In the genomic region with DNA sequence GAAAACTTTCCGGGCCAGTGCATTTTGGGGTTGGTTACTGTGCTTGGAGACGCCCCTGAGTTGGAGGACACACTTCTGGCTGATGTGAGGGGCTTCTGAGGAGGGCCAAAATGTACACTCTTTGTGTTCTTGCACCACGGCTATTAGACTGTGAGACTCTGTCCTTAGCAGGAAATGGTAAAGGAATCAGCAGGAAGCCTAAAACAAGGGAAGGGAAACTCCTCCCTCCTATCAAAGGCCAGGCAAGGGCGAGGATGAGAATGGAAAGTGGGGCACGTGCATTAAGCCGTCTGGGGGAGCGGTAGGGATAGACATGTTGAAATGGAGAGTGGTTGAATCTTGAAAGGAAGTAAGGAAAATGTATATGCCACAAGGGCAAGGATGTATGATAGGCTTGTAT, we compare ENCODE assay signal across 8 cellular contexts. TPM values are rescaled to one million over a fixed set of nuclear protein-coding genes. Genes with fewer than 3 reads are reported as not detected.
A peak's percentile ranks its signal among the peaks of the same experiment; 100 is the strongest.
DNase-seq lines count a peak whose midpoint lies in the region; ATAC-seq and TF ChIP-seq lines count a peak whose summit lies in the region.

No MANE protein-coding gene starts in this region.

- no peaks in the 10 kb centered on the region for H3K9me3 Mint-ChIP-seq in activated naive CD4-positive, alpha-beta T cell treated with anti-CD3 and anti-CD28 coated beads for 36 hours
- H3K9me3 Mint-ChIP-seq in activated naive CD8-positive, alpha-beta T cell treated with anti-CD3 and anti-CD28 coated beads for 36 hours, result peaks cover 2% of the 10 kb centered on the region

- H3K4me3 ChIP-seq in left lung, result no peak overlapping the region
- H3K4me3 ChIP-seq in upper lobe of left lung, result peak overlapping the region in 2 of 4 donors; percentile 2 to 30

- no peak for TF ChIP-seq EP300 in upper lobe of left lung (IDR thresholded peaks at IDR 0.05)

- peaks cover 0 to 46% of the 10 kb centered on the region in 2 donors for H3K4me1 ChIP-seq in left lung
- peaks cover 11 to 25% (median 14%) of the 10 kb centered on the region in 4 donors for H3K4me1 ChIP-seq in upper lobe of left lung

- H3K36me3 ChIP-seq in left lung, result no peaks in the 10 kb centered on the region
- H3K36me3 ChIP-seq in upper lobe of left lung, result no peaks in the 10 kb centered on the region

- TF ChIP-seq POLR2A in upper lobe of left lung (IDR thresholded peaks at IDR 0.05), result peak in 1 of 4 donors; percentile 46

- ATAC-seq in left lung, result no peak
- peak in 1 of 2 donors; percentile 38 for ATAC-seq in upper lobe of left lung (ENCODE audit: low FRiP score in 2 of 2)
- ATAC-seq in GM18861 (IDR thresholded peaks at IDR 0.05; ENCODE audit: unreplicated experiment), result no peak

- peak overlapping the region; percentile 75 for H3K4me3 Mint-ChIP-seq in activated naive CD4-positive, alpha-beta T cell treated with anti-CD3 and anti-CD28 coated beads for 36 hours
- peak overlapping the region; percentile 67 for H3K4me3 Mint-ChIP-seq in activated naive CD8-positive, alpha-beta T cell treated with anti-CD3 and anti-CD28 coated beads for 36 hours

- CTCF ChIA-PET in activated naive CD4-positive, alpha-beta T cell treated with anti-CD3 and anti-CD28 coated beads for 36 hours (lab: Charles Lee), result interaction anchor here (1.1 to 1.5 kb wide), 2 partner anchors 20 to 80 kb away, joined by 4 read pairs; no protein-coding TSS in a partner anchor

- peak; percentile 17 for DNase-seq in activated naive CD4-positive, alpha-beta T cell treated with anti-CD3 and anti-CD28 coated beads for 36 hours
- DNase-seq in activated naive CD4-positive, alpha-beta T cell treated with Interleukin-2 at 50 U/mL for 16 hours, result no peak
- DNase-seq in activated naive CD8-positive, alpha-beta T cell treated with anti-CD3 and anti-CD28 coated beads for 36 hours, result no peak
- DNase-seq in left lung (no peak), upper lobe of left lung (no peak), NCI-H2029 treated with DMSO at 0.1 percent for 48 hours (lab: John Stamatoyannopoulos, UW) (no peak), activated gamma-delta T cell treated with Interleukin-2 at 50 U/mL for 16 hours (no peak)

- peaks cover 22% of the 10 kb centered on the region for H3K36me3 Mint-ChIP-seq in activated naive CD4-positive, alpha-beta T cell treated with anti-CD3 and anti-CD28 coated beads for 36 hours (ENCODE audit: low read depth)
- peaks cover 34% of the 10 kb centered on the region for H3K36me3 Mint-ChIP-seq in activated naive CD8-positive, alpha-beta T cell treated with anti-CD3 and anti-CD28 coated beads for 36 hours

- H3K27me3 ChIP-seq in left lung (no peaks in the 10 kb centered on the region), upper lobe of left lung (no peaks in the 10 kb centered on the region)

- peak overlapping the region; percentile 99 for H3K27ac Mint-ChIP-seq in activated naive CD4-positive, alpha-beta T cell treated with anti-CD3 and anti-CD28 coated beads for 36 hours
- H3K27ac Mint-ChIP-seq in activated naive CD8-positive, alpha-beta T cell treated with anti-CD3 and anti-CD28 coated beads for 36 hours, result peak overlapping the region; percentile 89

- intact Hi-C loops in activated naive CD4-positive, alpha-beta T cell treated with anti-CD3 and anti-CD28 coated beads for 36 hours (cut with micrococcal nuclease), result loop anchor here (2.0 kb wide), 2 partner anchors 233 to 1493 kb away; no protein-coding TSS in a partner anchor
- intact Hi-C loops in left lung (cut with DNase I), result no loop called here

- H3K27ac ChIP-seq in left lung (peak overlapping the region; percentile 93 to 95), upper lobe of left lung (peak overlapping the region; percentile 92 to 96 (median 94))

- WGBS in upper lobe of left lung, 2 donors, result 32 to 42% methylated on average over 7 of the region's 7 CpGs

- H3K9me3 ChIP-seq in left lung (no peaks in the 10 kb centered on the region), upper lobe of left lung (no peaks in the 10 kb centered on the region)

- no peaks in the 10 kb centered on the region for H3K27me3 Mint-ChIP-seq in activated naive CD4-positive, alpha-beta T cell treated with anti-CD3 and anti-CD28 coated beads for 36 hours (ENCODE audit: low read depth)
- H3K27me3 Mint-ChIP-seq in activated naive CD8-positive, alpha-beta T cell treated with anti-CD3 and anti-CD28 coated beads for 36 hours, result no peaks in the 10 kb centered on the region

- TF ChIP-seq CTCF in left lung (IDR thresholded peaks at IDR 0.05) (no peak), upper lobe of left lung (IDR thresholded peaks at IDR 0.05) (no peak)

- peaks cover 46% of the 10 kb centered on the region for H3K4me1 Mint-ChIP-seq in activated naive CD4-positive, alpha-beta T cell treated with anti-CD3 and anti-CD28 coated beads for 36 hours (ENCODE audit: low read depth)
- peaks cover 46% of the 10 kb centered on the region for H3K4me1 Mint-ChIP-seq in activated naive CD8-positive, alpha-beta T cell treated with anti-CD3 and anti-CD28 coated beads for 36 hours

RNA-seq across cellular contexts. Expression of a gene that starts 1.8 kb away (rescaled TPM):
- total RNA-seq in activated naive CD4-positive, alpha-beta T cell treated with anti-CD3 and anti-CD28 coated beads for 36 hours, result 100 to 1,000 TPM; 197 to 198 TPM
- 100 to 1,000 TPM; 264 to 278 TPM for total RNA-seq in activated naive CD8-positive, alpha-beta T cell treated with anti-CD3 and anti-CD28 coated beads for 36 hours
- 100 to 1,000 TPM; 131 to 533 TPM for total RNA-seq in left lung
- total RNA-seq in upper lobe of left lung, result 100 to 1,000 TPM in 5 of 6 donors, 10 to 100 TPM in 1; 96.4 to 326 (median 203) TPM

RNA-seq across cellular contexts. Expression of a gene that starts 37.8 kb away (rescaled TPM):
- 10 to 100 TPM; 26.2 to 27.9 TPM for total RNA-seq in activated naive CD4-positive, alpha-beta T cell treated with anti-CD3 and anti-CD28 coated beads for 36 hours
- total RNA-seq in activated naive CD8-positive, alpha-beta T cell treated with anti-CD3 and anti-CD28 coated beads for 36 hours, result 10 to 100 TPM; 38.9 to 39.5 TPM
- 10 to 100 TPM; 50.6 to 60.7 TPM for total RNA-seq in left lung
- total RNA-seq in upper lobe of left lung, result 10 to 100 TPM; 18.9 to 57.7 (median 40.9) TPM
